ENCODE assay signal across 8 cellular contexts in genomic region chr19:42254850-42255765, GRCh38. TPM values are rescaled to one million over a fixed set of nuclear protein-coding genes. Genes with fewer than 3 reads are reported as not detected.
DNase-seq lines count a peak whose midpoint lies in the region; ATAC-seq and TF ChIP-seq lines count a peak whose summit lies in the region.

TSS of gene ERF (minus strand) at chr19:42255128. CDS start at chr19:42254999, 129 bp downstream.

- H3K9me3 ChIP-seq in CD4-positive, CD25-positive, alpha-beta regulatory T cell (ENCODE audit: control insufficient read depth in 2 of 2, low read length in 2 of 2) = no peaks in the 10 kb centered on the region
- H3K9me3 ChIP-seq in PC-9 (ENCODE audit: insufficient read depth, low read depth) = no peaks in the 10 kb centered on the region
- H3K9me3 ChIP-seq in esophagus (ENCODE audit: control insufficient read depth in 2 of 2, insufficient read depth in 1 of 2, low read depth in 1 of 2, low read length in 1 of 2) = no peaks in the 10 kb centered on the region
- H3K9me3 ChIP-seq in muscle layer of colon (ENCODE audit: low read length) = no peaks in the 10 kb centered on the region

- peak within 1 kb of the TSS; percentile 96 for H3K27ac ChIP-seq in CD4-positive, CD25-positive, alpha-beta regulatory T cell (ENCODE audit: insufficient read depth, low read length, poor library complexity, severe bottlenecking)
- H3K27ac ChIP-seq in PC-9 = 0 out of 2 replicates have a peak within 1 kb of the TSS, but pooled peaks have one; percentile 13
- peak within 1 kb of the TSS; percentile 96 to 99 for H3K27ac ChIP-seq in esophagus (ENCODE audit: low read depth in 2 of 2, low read length in 1 of 2)
- H3K27ac ChIP-seq in muscle layer of colon (ENCODE audit: low read depth, low read length) = peak within 1 kb of the TSS; percentile 99

- H3K36me3 Mint-ChIP-seq in CD4-positive, CD25-positive, alpha-beta regulatory T cell = no peaks in the 10 kb centered on the region
- peaks cover 27% of the 10 kb centered on the region for H3K36me3 Mint-ChIP-seq in activated T-cell treated with anti-CD3 and anti-CD28 coated beads, Interleukin-2, amount 50 U/mL, for 24 hours (ENCODE audit: low read depth)

- no peak for TF ChIP-seq CTCF in PC-9 (conservative IDR thresholded peaks at IDR 0.05)

- H3K27ac Mint-ChIP-seq in CD4-positive, CD25-positive, alpha-beta regulatory T cell = peak within 1 kb of the TSS; percentile 26 to 90 (median 75)
- H3K27ac Mint-ChIP-seq in activated T-cell treated with anti-CD3 and anti-CD28 coated beads, Interleukin-2, amount 50 U/mL, for 24 hours = peak within 1 kb of the TSS; percentile 86

- DNase-seq in CD4-positive, CD25-positive, alpha-beta regulatory T cell = peak; percentile 92 to 94 (median 92)
- DNase-seq in HuH-7 (ENCODE audit: low spot score) (peak; percentile 90), PC-9 (peak; percentile 71 to 93)
- peak; percentile 97 for DNase-seq in activated T-cell treated with anti-CD3 and anti-CD28 coated beads, Interleukin-2, amount 50 U/mL, for 24 hours
- peak; percentile 84 to 92 for DNase-seq in stimulated activated CD8-positive, alpha-beta memory T cell treated with anti-CD3 and anti-CD28 coated beads, Interleukin-7, amount 100 ng/mL, for 1 hour (ENCODE audit: low read depth in 2 of 2)

- POLR2A ChIA-PET in PC-9 (lab: Charles Lee; ENCODE audit: unreplicated experiment) = interaction anchor here (0.6 kb wide), 1 partner anchor 10 kb away, joined by 3 read pairs; no protein-coding TSS in a partner anchor

- H3K4me2 ChIP-seq in PC-9 = peak within 1 kb of the TSS; percentile 95

- H3K4me3 ChIP-seq in CD4-positive, CD25-positive, alpha-beta regulatory T cell (ENCODE audit: low read depth, low read length) = peak within 1 kb of the TSS; percentile 41
- H3K4me3 ChIP-seq in PC-9 (peak within 1 kb of the TSS; percentile 98), esophagus (ENCODE audit: low read depth in 1 of 2, low read length in 2 of 2) (peak within 1 kb of the TSS; percentile 76 to 93), muscle layer of colon (ENCODE audit: low read depth in 1 of 2, low read length in 2 of 2) (peak within 1 kb of the TSS; percentile 77 to 80)

- intact Hi-C loops in PC-9 (cut with micrococcal nuclease; ENCODE audit: unreplicated experiment) = loop anchor here (1.0 kb wide), 1 partner anchor 13 kb away; no protein-coding TSS in a partner anchor

- H3K9ac ChIP-seq in muscle layer of colon (ENCODE audit: low read length) = peak within 1 kb of the TSS; percentile 92

- 0 to 1% methylated on average over 29 to 75 of the region's 75 CpGs for WGBS in esophagus, 2 donors

- no TSS peak for BruUV-seq in PC-9 (replicated peaks; lab: Mats Ljungman, UMichigan)

- H4K20me1 ChIP-seq in PC-9 (ENCODE audit: insufficient read depth) = peaks cover 9% of the 10 kb centered on the region; the same call in 1 of the 2 replicates

- peaks cover 0 to 38% (median 14%) of the 10 kb centered on the region in 4 donors for H3K4me1 Mint-ChIP-seq in CD4-positive, CD25-positive, alpha-beta regulatory T cell
- peaks cover 32% of the 10 kb centered on the region for H3K4me1 Mint-ChIP-seq in activated T-cell treated with anti-CD3 and anti-CD28 coated beads, Interleukin-2, amount 50 U/mL, for 24 hours (ENCODE audit: low read depth)

- CTCF ChIA-PET in PC-9 (lab: Charles Lee) = interaction anchor here (1.0 kb wide), 1 partner anchor 25 kb away, joined by 3 read pairs; no protein-coding TSS in a partner anchor

- H3K9me2 ChIP-seq in PC-9 (ENCODE audit: insufficient read depth) = no peaks in the 10 kb centered on the region

- peak; percentile 79 to 84 for ATAC-seq in CD4-positive, CD25-positive, alpha-beta regulatory T cell (ENCODE audit: low read depth in 2 of 2)
- ATAC-seq in GM19463 (IDR thresholded peaks at IDR 0.05; ENCODE audit: unreplicated experiment) = peak; percentile 71

- H3K79me2 ChIP-seq in PC-9 (ENCODE audit: low read depth) = peaks cover 35% of the 10 kb centered on the region

- H3K4me1 ChIP-seq in CD4-positive, CD25-positive, alpha-beta regulatory T cell (ENCODE audit: control insufficient read depth, insufficient read depth, low read length, poor library complexity, severe bottlenecking) = peaks cover 38% of the 10 kb centered on the region
- H3K4me1 ChIP-seq in PC-9 (replicated peaks; ENCODE audit: insufficient read depth) (peaks cover 13% of the 10 kb centered on the region), esophagus (ENCODE audit: control insufficient read depth in 2 of 2, insufficient read depth in 2 of 2, low read length in 1 of 2) (peaks cover 6 to 23% of the 10 kb centered on the region in 2 donors), muscle layer of colon (ENCODE audit: insufficient read depth, low read length) (peaks cover 34% of the 10 kb centered on the region)

- peak within 1 kb of the TSS; percentile 87 for H2AFZ ChIP-seq in PC-9

- no peaks in the 10 kb centered on the region for H3K27me3 ChIP-seq in CD4-positive, CD25-positive, alpha-beta regulatory T cell (ENCODE audit: control insufficient read depth, insufficient read depth, low read length)
- H3K27me3 ChIP-seq in PC-9 (ENCODE audit: insufficient read depth, low read depth) = no peaks in the 10 kb centered on the region
- H3K27me3 ChIP-seq in esophagus (ENCODE audit: control insufficient read depth in 1 of 2, insufficient read depth in 2 of 2, low read length in 2 of 2) = no peaks in the 10 kb centered on the region
- no peaks in the 10 kb centered on the region for H3K27me3 ChIP-seq in muscle layer of colon (ENCODE audit: control insufficient read depth in 1 of 2, insufficient read depth in 2 of 2, low read length in 2 of 2)

- no peaks in the 10 kb centered on the region for H3K9me3 Mint-ChIP-seq in CD4-positive, CD25-positive, alpha-beta regulatory T cell
- H3K9me3 Mint-ChIP-seq in activated T-cell treated with anti-CD3 and anti-CD28 coated beads, Interleukin-2, amount 50 U/mL, for 24 hours = no peaks in the 10 kb centered on the region

- H3F3A ChIP-seq in PC-9 (ENCODE audit: insufficient read depth, low read depth) = peaks cover 18% of the 10 kb centered on the region

- no peaks in the 10 kb centered on the region for H3K36me3 ChIP-seq in CD4-positive, CD25-positive, alpha-beta regulatory T cell (ENCODE audit: control insufficient read depth, insufficient read depth, low read length)
- no peaks in the 10 kb centered on the region for H3K36me3 ChIP-seq in PC-9 (ENCODE audit: low read depth)
- H3K36me3 ChIP-seq in esophagus (ENCODE audit: control insufficient read depth in 2 of 2, insufficient read depth in 2 of 2, low read length in 1 of 2) = no peaks in the 10 kb centered on the region
- peaks cover 1% of the 10 kb centered on the region for H3K36me3 ChIP-seq in muscle layer of colon (ENCODE audit: insufficient read depth, low read length)

- peaks cover 12% of the 10 kb centered on the region for H3K27me3 Mint-ChIP-seq in CD4-positive, CD25-positive, alpha-beta regulatory T cell
- H3K27me3 Mint-ChIP-seq in activated T-cell treated with anti-CD3 and anti-CD28 coated beads, Interleukin-2, amount 50 U/mL, for 24 hours = no peaks in the 10 kb centered on the region

- H3K4me3 Mint-ChIP-seq in CD4-positive, CD25-positive, alpha-beta regulatory T cell = peak within 1 kb of the TSS; percentile 80 to 93 (median 90)
- H3K4me3 Mint-ChIP-seq in activated T-cell treated with anti-CD3 and anti-CD28 coated beads, Interleukin-2, amount 50 U/mL, for 24 hours = peak within 1 kb of the TSS; percentile 78

RNA-seq across cellular contexts. Expression of gene ERF, which starts in this region (rescaled TPM):
- 96.4 TPM for total RNA-seq in CD4-positive, CD25-positive, alpha-beta regulatory T cell
- 1 to 10 TPM; 1.4 to 7.5 (median 2.6) TPM for polyA plus RNA-seq in CD4-positive, CD25-positive, alpha-beta regulatory T cell
- 57.4 and 79.1 TPM in 2 replicates for total RNA-seq in PC-9 (2021)
- polyA plus RNA-seq in esophagus = 10 to 100 TPM; 19.5 to 29.6 TPM

Comparison
In these comparisons a context has a peak if more than half of its experiments do, and no peak if none do; other contexts are left out.
1. Peak in every context shown above with its lines: DNase-seq, ATAC-seq, H3K4me3 ChIP-seq and H3K27ac ChIP-seq.
2. H3K27ac ChIP-seq: peak in every context shown above with its lines; median percentile 99 in muscle layer of colon; 98 in esophagus; 96 in CD4-positive, CD25-positive, alpha-beta regulatory T cell; 13 in PC-9.
3. H3K4me3 ChIP-seq: peak in every context shown above with its lines; median percentile 98 in PC-9; 84 in esophagus; 78 in muscle layer of colon; 41 in CD4-positive, CD25-positive, alpha-beta regulatory T cell.